10 cellular contexts compared by ENCODE assay signal in genomic region chr10:52683776-52684175, GRCh38.
"Had no signal": no experiment of that assay in that cellular context is flagged by ENCODE, and none has a peak within 500 bp of the region (broad histone marks: within the 10 kb centered on the region; RNA-seq: fewer than 3 reads in every experiment).

No MANE protein-coding gene starts in this region.

- H3K4me3 ChIP-seq: GM23248, HAP-1, K562 had no signal

- FAIRE-seq: HTR-8/SVneo, K562 had no signal

- H3K27ac ChIP-seq: GM23248 had no signal

- DNase-seq: GM23248, GOT3, H7, HFFc6, IMR-90, KG1 had no signal

- ATAC-seq: HCT116, K562 had no signal

- H3K36me3 ChIP-seq: HAP-1 had no signal
